Comparison of ENCODE assay signal across 14 cellular contexts in the genomic region with DNA sequence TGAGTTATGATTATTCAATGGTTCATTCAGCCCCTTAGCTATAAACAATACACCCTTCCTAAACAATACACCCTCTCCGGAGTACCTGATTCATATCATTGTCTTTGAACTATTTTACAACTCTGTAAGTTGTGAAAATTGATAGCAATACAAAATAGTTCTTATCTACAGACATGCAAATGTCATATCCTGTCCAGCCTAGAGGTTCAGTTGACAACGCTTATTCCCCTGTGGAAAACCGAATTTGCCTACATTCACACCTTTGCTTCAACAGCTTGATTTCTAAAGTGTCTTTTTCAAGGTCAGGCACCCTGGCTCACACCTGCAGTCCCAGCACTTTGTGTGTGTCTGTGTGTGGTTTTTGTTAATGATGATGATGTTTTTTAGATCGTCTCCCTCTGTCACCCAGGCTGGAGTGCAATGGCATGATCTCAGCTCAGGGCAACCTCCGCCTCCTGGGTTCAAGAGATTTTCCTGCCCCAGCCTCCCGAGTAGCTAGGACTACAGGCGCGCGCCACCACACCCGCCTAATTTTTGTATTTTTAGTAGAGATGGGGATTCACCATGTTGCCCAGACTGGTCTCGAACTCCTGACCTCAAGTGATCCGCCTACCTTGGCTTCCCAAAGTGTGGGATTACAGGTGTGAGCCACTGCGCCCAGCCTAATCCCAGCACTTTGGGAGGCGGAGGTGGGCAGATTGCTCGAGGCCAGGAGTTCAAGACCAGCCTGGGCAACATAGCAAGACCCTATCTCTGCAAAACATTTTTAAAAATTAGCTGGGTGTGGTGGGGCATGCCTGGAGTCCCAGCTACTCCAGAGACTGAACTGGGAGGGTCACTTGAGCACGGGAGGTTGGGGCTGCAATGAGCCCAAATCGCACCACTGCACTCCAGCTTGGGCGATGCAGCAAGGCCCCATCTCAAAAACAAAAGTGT. TPM values are rescaled to one million over a fixed set of nuclear protein-coding genes. Genes with fewer than 3 reads are reported as not detected.
DNase-seq lines count a peak whose midpoint lies in the region; ATAC-seq and TF ChIP-seq lines count a peak whose summit lies in the region.
"Had no signal": no experiment of that assay in that cellular context is flagged by ENCODE, and none has a peak within 500 bp of the region (broad histone marks: within the 10 kb centered on the region; RNA-seq: fewer than 3 reads in every experiment).

No MANE protein-coding gene starts in this region.

- H4K20me1 ChIP-seq in H9 (ENCODE audit: control insufficient read depth, insufficient read depth, insufficient read length): no peaks in the 10 kb centered on the region

- H4K5ac ChIP-seq in H9 (ENCODE audit: insufficient read length, low read depth, low read length): no peak overlapping the region

- peaks cover 44% of the 10 kb centered on the region for H3K4me1 Mint-ChIP-seq in activated T-cell treated with anti-CD3 and anti-CD28 coated beads, Interleukin-2, amount 50 U/mL, for 24 hours (ENCODE audit: low read depth)
- peaks cover 26% of the 10 kb centered on the region for H3K4me1 Mint-ChIP-seq in activated T-cell treated with anti-CD3 and anti-CD28 coated beads, Interleukin-2, amount 50 U/mL, for 4 hours (ENCODE audit: low read depth)
- H3K4me1 Mint-ChIP-seq in stimulated activated memory B cell treated with anti-CD40 and anti-IgM and Interleukin-4, amounts not matched to agents 10 μg/mL and 1 μg/mL and 100 μg/mL, for 72 hours: peaks cover 37% of the 10 kb centered on the region
- peaks cover 8 to 22% of the 10 kb centered on the region in 2 experiments for H3K4me1 Mint-ChIP-seq in H9

- no peak overlapping the region for H3K4ac ChIP-seq in H9 (ENCODE audit: low read depth, low read length)
- no peak overlapping the region for H3K4ac ChIP-seq in trophoblast cell (ENCODE audit: low read depth, low read length)

- H3K4me2 ChIP-seq in H9 (ENCODE audit: insufficient read depth, insufficient read length, low read length) (no peak overlapping the region), trophoblast cell (ENCODE audit: low read length) (no peak overlapping the region)

- H2AFZ ChIP-seq in H9 (ENCODE audit: low read length) (no peak overlapping the region), trophoblast cell (ENCODE audit: insufficient read depth, low read length, poor library complexity) (no peak overlapping the region)

- H3K23me2 ChIP-seq in H9 (ENCODE audit: insufficient read length, low read depth, low read length, poor library complexity, severe bottlenecking): no peaks in the 10 kb centered on the region

- no peak overlapping the region for H3K18ac ChIP-seq in H9 (ENCODE audit: insufficient read length, low read depth, low read length)
- H3K18ac ChIP-seq in trophoblast cell (ENCODE audit: low read length): no peak overlapping the region

- H3K27ac Mint-ChIP-seq in activated T-cell treated with anti-CD3 and anti-CD28 coated beads, Interleukin-2, amount 50 U/mL, for 24 hours: peak overlapping the region; percentile 19
- H3K27ac Mint-ChIP-seq in stimulated activated memory B cell treated with anti-CD40 and anti-IgM and Interleukin-4, amounts not matched to agents 10 μg/mL and 1 μg/mL and 100 μg/mL, for 72 hours: peak overlapping the region; percentile 86
- no peak overlapping the region for H3K27ac Mint-ChIP-seq in H9

- H2BK12ac ChIP-seq in H9 (ENCODE audit: insufficient read length, low read depth, low read length) (no peak overlapping the region), trophoblast cell (ENCODE audit: low read length) (no peak overlapping the region)

- H3K4me3 ChIP-seq in trophoblast cell (ENCODE audit: low read depth, low read length): no peak overlapping the region
- H3K4me3 ChIP-seq: testis had no signal

- peaks cover 11% of the 10 kb centered on the region for H3K36me3 Mint-ChIP-seq in activated T-cell treated with anti-CD3 and anti-CD28 coated beads, Interleukin-2, amount 50 U/mL, for 24 hours (ENCODE audit: low read depth)
- H3K36me3 Mint-ChIP-seq in activated T-cell treated with anti-CD3 and anti-CD28 coated beads, Interleukin-2, amount 50 U/mL, for 4 hours (ENCODE audit: insufficient read depth): peaks cover 3% of the 10 kb centered on the region
- H3K36me3 Mint-ChIP-seq in stimulated activated memory B cell treated with anti-CD40 and anti-IgM and Interleukin-4, amounts not matched to agents 10 μg/mL and 1 μg/mL and 100 μg/mL, for 72 hours: peaks cover 7% of the 10 kb centered on the region
- peaks cover 10 to 11% (median 11%) of the 10 kb centered on the region in 3 experiments for H3K36me3 Mint-ChIP-seq in H9 (ENCODE audit: insufficient read depth in 1 of 3, low read depth in 3 of 3)
- H3K36me3 Mint-ChIP-seq: activated naive CD8-positive, alpha-beta T cell treated with anti-CD3 and anti-CD28 coated beads, Interleukin-2, amount 10 ng/mL, durations not matched to agents 7 days and 5 days; natural killer cell treated with Interleukin-12 subunit alpha and Interleukin-12 subunit beta and Interleukin-15 and Interleukin-18, amount 100 ng/mL, for 72 hours had no signal

- no peak for TF ChIP-seq CTCF in H9 (conservative IDR thresholded peaks at IDR 0.05)

- H3K14ac ChIP-seq in H9 (ENCODE audit: insufficient read depth, low read length) (no peak overlapping the region), trophoblast cell (ENCODE audit: low read length) (no peak overlapping the region)

- no peaks in the 10 kb centered on the region for H3K27me3 ChIP-seq in H9 (ENCODE audit: insufficient read depth, low read length)
- no peaks in the 10 kb centered on the region for H3K27me3 ChIP-seq in trophoblast cell (ENCODE audit: insufficient read depth, low read length)
- H3K27me3 ChIP-seq: spleen, testis had no signal

- no peaks in the 10 kb centered on the region for H3K79me2 ChIP-seq in H9 (ENCODE audit: insufficient read depth, low read length)
- peaks cover 2% of the 10 kb centered on the region for H3K79me2 ChIP-seq in trophoblast cell (ENCODE audit: control insufficient read depth, insufficient read depth, low read length, poor library complexity)

- no peak overlapping the region for H3K4me3 Mint-ChIP-seq in activated T-cell treated with anti-CD3 and anti-CD28 coated beads, Interleukin-2, amount 50 U/mL, for 24 hours
- no peak overlapping the region for H3K4me3 Mint-ChIP-seq in activated T-cell treated with anti-CD3 and anti-CD28 coated beads, Interleukin-2, amount 50 U/mL, for 4 hours
- no peak overlapping the region for H3K4me3 Mint-ChIP-seq in stimulated activated memory B cell treated with anti-CD40 and anti-IgM and Interleukin-4, amounts not matched to agents 10 μg/mL and 1 μg/mL and 100 μg/mL, for 72 hours
- no peak overlapping the region for H3K4me3 Mint-ChIP-seq in H9

- no peak overlapping the region for H2BK15ac ChIP-seq in H9 (ENCODE audit: low read depth, low read length)

- H3K27me3 Mint-ChIP-seq in activated T-cell treated with anti-CD3 and anti-CD28 coated beads, Interleukin-2, amount 50 U/mL, for 24 hours: no peaks in the 10 kb centered on the region
- no peaks in the 10 kb centered on the region for H3K27me3 Mint-ChIP-seq in activated T-cell treated with anti-CD3 and anti-CD28 coated beads, Interleukin-2, amount 50 U/mL, for 4 hours (ENCODE audit: low read depth)
- H3K27me3 Mint-ChIP-seq in stimulated activated memory B cell treated with anti-CD40 and anti-IgM and Interleukin-4, amounts not matched to agents 10 μg/mL and 1 μg/mL and 100 μg/mL, for 72 hours: no peaks in the 10 kb centered on the region
- peaks cover 1% of the 10 kb centered on the region; the same call in 1 of the 2 replicates for H3K27me3 Mint-ChIP-seq in H9 (ENCODE audit: low read depth)
- H3K27me3 Mint-ChIP-seq: activated naive CD8-positive, alpha-beta T cell treated with anti-CD3 and anti-CD28 coated beads, Interleukin-2, amount 10 ng/mL, durations not matched to agents 7 days and 5 days; natural killer cell treated with Interleukin-12 subunit alpha and Interleukin-12 subunit beta and Interleukin-15 and Interleukin-18, amount 100 ng/mL, for 72 hours had no signal

- no peak overlapping the region for H4K91ac ChIP-seq in H9 (ENCODE audit: insufficient read length, low read depth, low read length)
- H4K91ac ChIP-seq in trophoblast cell (ENCODE audit: low read depth, low read length): no peak overlapping the region

- H3K9ac ChIP-seq in H9 (ENCODE audit: extremely low read depth, insufficient read length, low read length) (no peak overlapping the region), trophoblast cell (ENCODE audit: low read length) (no peak overlapping the region)

- H3K36me3 ChIP-seq in trophoblast cell (ENCODE audit: control insufficient read depth in 1 of 2, insufficient read depth in 2 of 2, low read length in 2 of 2): peaks cover 6 to 8% of the 10 kb centered on the region in 2 experiments

- H3T11ph ChIP-seq in H9 (ENCODE audit: low read length): no peak overlapping the region

- H4K8ac ChIP-seq in H9 (replicated peaks; ENCODE audit: insufficient read length, low read depth, low read length): no peak overlapping the region
- no peak overlapping the region for H4K8ac ChIP-seq in trophoblast cell (ENCODE audit: low read depth, low read length)

- H3K9me3 Mint-ChIP-seq in activated T-cell treated with anti-CD3 and anti-CD28 coated beads, Interleukin-2, amount 50 U/mL, for 24 hours: no peaks in the 10 kb centered on the region
- H3K9me3 Mint-ChIP-seq in activated T-cell treated with anti-CD3 and anti-CD28 coated beads, Interleukin-2, amount 50 U/mL, for 4 hours: no peaks in the 10 kb centered on the region
- H3K9me3 Mint-ChIP-seq in stimulated activated memory B cell treated with anti-CD40 and anti-IgM and Interleukin-4, amounts not matched to agents 10 μg/mL and 1 μg/mL and 100 μg/mL, for 72 hours: no peaks in the 10 kb centered on the region
- no peaks in the 10 kb centered on the region; a peak in 1 of 5 replicates for H3K9me3 Mint-ChIP-seq in H9
- H3K9me3 Mint-ChIP-seq: activated naive CD8-positive, alpha-beta T cell treated with anti-CD3 and anti-CD28 coated beads, Interleukin-2, amount 10 ng/mL, durations not matched to agents 7 days and 5 days; natural killer cell treated with Interleukin-12 subunit alpha and Interleukin-12 subunit beta and Interleukin-15 and Interleukin-18, amount 100 ng/mL, for 72 hours had no signal

- H4K12ac ChIP-seq in trophoblast cell (ENCODE audit: low read depth, low read length): no peak overlapping the region

- H2AK5ac ChIP-seq in H9 (ENCODE audit: insufficient read length, low read length): no peak overlapping the region
- H2AK5ac ChIP-seq in trophoblast cell (ENCODE audit: low read length): no peak overlapping the region

- ATAC-seq in activated T-cell treated with anti-CD3 and anti-CD28 coated beads, Interleukin-2, amount 50 U/mL, for 4 hours: no peak
- ATAC-seq in stimulated activated memory B cell treated with anti-CD40 and anti-IgM and Interleukin-4, amounts not matched to agents 10 μg/mL and 1 μg/mL and 100 μg/mL, for 72 hours: peak; percentile 51

- H2BK20ac ChIP-seq in H9 (ENCODE audit: low read depth, low read length, poor library complexity, severe bottlenecking): no peak overlapping the region

- H3K9me3 ChIP-seq in H9 (ENCODE audit: control insufficient read depth, low read depth, low read length) (no peaks in the 10 kb centered on the region), trophoblast cell (ENCODE audit: insufficient read depth, low read depth, low read length) (peaks cover 4% of the 10 kb centered on the region)
- H3K9me3 ChIP-seq: spleen, testis had no signal

- H2BK120ac ChIP-seq in H9 (ENCODE audit: low read depth, low read length, poor library complexity, severe bottlenecking) (no peak overlapping the region), trophoblast cell (ENCODE audit: insufficient read depth, low read length, poor library complexity) (no peak overlapping the region)

- no peak overlapping the region for H3K27ac ChIP-seq in H9 (ENCODE audit: insufficient read length, low read depth, low read length)
- H3K27ac ChIP-seq in trophoblast cell (ENCODE audit: low read depth, low read length): no peak overlapping the region
- H3K27ac ChIP-seq: testis had no signal

- no CpG with 5 or more reads among the region's 18 CpGs for WGBS in H9 (ENCODE audit: extremely low coverage, insufficient read length, low lambda C conversion rate)
- no CpG with 5 or more reads among the region's 18 CpGs for WGBS in trophoblast cell (ENCODE audit: extremely low coverage, insufficient coverage, insufficient read length)

- no peaks in the 10 kb centered on the region for H3K4me1 ChIP-seq in H9 (ENCODE audit: insufficient read depth, low read length)
- peaks cover 10 to 13% of the 10 kb centered on the region in 2 experiments for H3K4me1 ChIP-seq in trophoblast cell (ENCODE audit: control insufficient read depth in 1 of 2, insufficient read depth in 2 of 2, low read length in 2 of 2)

- no peak overlapping the region for H3K56ac ChIP-seq in H9 (ENCODE audit: insufficient read length, low read depth, low read length)

- H3K79me1 ChIP-seq in H9 (ENCODE audit: insufficient read depth, low read depth, low read length, poor library complexity, severe bottlenecking) (no peaks in the 10 kb centered on the region), trophoblast cell (ENCODE audit: low read length) (peaks cover 15% of the 10 kb centered on the region)

- no peak overlapping the region for H2BK5ac ChIP-seq in H9 (ENCODE audit: insufficient read length, low read length)
- H2BK5ac ChIP-seq in trophoblast cell (ENCODE audit: low read depth, low read length, poor library complexity): no peak overlapping the region

- no peak overlapping the region for H3K23ac ChIP-seq in H9 (ENCODE audit: insufficient read length, low read depth, low read length)
- H3K23ac ChIP-seq in trophoblast cell (ENCODE audit: low read length): no peak overlapping the region

- no peak for DNase-seq in activated T-cell treated with anti-CD3 and anti-CD28 coated beads, Interleukin-2, amount 50 U/mL, for 24 hours
- no peak for DNase-seq in activated T-cell treated with anti-CD3 and anti-CD28 coated beads, Interleukin-2, amount 50 U/mL, for 4 hours
- peak; percentile 27 for DNase-seq in NCI-H526 treated with DMSO at 0.1 percent for 48 hours (lab: John Stamatoyannopoulos, UW)
- DNase-seq in dermis blood vessel endothelial cell: peak; percentile 56
- DNase-seq in H9: no peak
- DNase-seq in trophoblast cell: no peak
- DNase-seq in HuH-7 (ENCODE audit: low spot score): no peak
- DNase-seq: activated naive CD8-positive, alpha-beta T cell treated with anti-CD3 and anti-CD28 coated beads, Interleukin-2, amount 10 ng/mL, durations not matched to agents 7 days and 5 days; effector CD4-positive, alpha-beta T cell; NCI-H226; spleen; testis had no signal

RNA-seq across cellular contexts. Expression of gene C19orf53, which starts 9.6 kb away (rescaled TPM):
- total RNA-seq in activated T-cell treated with anti-CD3 and anti-CD28 coated beads, Interleukin-2, amount 50 U/mL, for 4 hours: 100 to 1,000 TPM; 158 to 181 (median 167) TPM
- total RNA-seq in dermis blood vessel endothelial cell (34.0 and 59.1 TPM in 2 replicates), H9 (2021) (127 and 129 TPM in 2 replicates)
- polyA plus RNA-seq in trophoblast cell (2013): 270 and 271 TPM in 2 replicates

RNA-seq across cellular contexts. Expression of gene ZSWIM4, which starts 11.4 kb away (rescaled TPM):
- 1 to 10 TPM; 3.2 to 5.0 (median 3.7) TPM for total RNA-seq in activated T-cell treated with anti-CD3 and anti-CD28 coated beads, Interleukin-2, amount 50 U/mL, for 4 hours
- total RNA-seq in dermis blood vessel endothelial cell (23.7 and 26.0 TPM in 2 replicates), H9 (2021) (50.7 and 53.1 TPM in 2 replicates)
- 13.1 and 14.3 TPM in 2 replicates for polyA plus RNA-seq in trophoblast cell (2013)

RNA-seq across cellular contexts. Expression of gene MRI1, which starts 19.5 kb away (rescaled TPM):
- total RNA-seq in activated T-cell treated with anti-CD3 and anti-CD28 coated beads, Interleukin-2, amount 50 U/mL, for 4 hours: 10 to 100 TPM; 27.1 to 48.8 (median 33.7) TPM
- total RNA-seq in dermis blood vessel endothelial cell (51.8 and 58.0 TPM in 2 replicates), H9 (2021) (17.2 and 19.5 TPM in 2 replicates)
- polyA plus RNA-seq in trophoblast cell (2013): 24.5 and 25.8 TPM in 2 replicates

Comparison
In these comparisons a context has a peak if more than half of its experiments do, and no peak if none do; other contexts are left out.
1. DNase-seq: peak in NCI-H526 treated with DMSO at 0.1 percent for 48 hours (single experiment) and dermis blood vessel endothelial cell (single experiment); none in activated T-cell treated with anti-CD3 and anti-CD28 coated beads, Interleukin-2, amount 50 U/mL, for 24 hours (single experiment), activated T-cell treated with anti-CD3 and anti-CD28 coated beads, Interleukin-2, amount 50 U/mL, for 4 hours (single experiment), H9 (single experiment), trophoblast cell (0 of 2) and HuH-7 (single experiment).
2. H3K27ac Mint-ChIP-seq: peak in activated T-cell treated with anti-CD3 and anti-CD28 coated beads, Interleukin-2, amount 50 U/mL, for 24 hours (single experiment) and stimulated activated memory B cell treated with anti-CD40 and anti-IgM and Interleukin-4, amounts not matched to agents 10 μg/mL and 1 μg/mL and 100 μg/mL, for 72 hours (single experiment); none in H9 (0 of 3).